In genomic region chr13:33146843-33147611, GRCh38 we compare ENCODE assay signal across 1 cellular context.
A peak's percentile ranks its signal among the peaks of the same experiment; 100 is the strongest.
TF ChIP-seq lines count a peak whose summit lies in the region.

No MANE protein-coding gene starts in this region.

TF ChIP-seq in GM12878, 131 proteins besides CTCF, POLR2A, EP300 and RAD21 (continued from another document and continues in another):
- TF ChIP-seq ZNF687 (IDR thresholded peaks at IDR 0.05) (peak; percentile 99), DPF2 (IDR thresholded peaks at IDR 0.05) (peak; percentile 99), MEF2B (IDR thresholded peaks at IDR 0.05; ENCODE audit: partially characterized antibody, poor library complexity, severe bottlenecking) (peak; percentile 95), MEF2A (IDR thresholded peaks at IDR 0.05; ENCODE audit: insufficient read depth, low read depth, low read length) (peak; percentile 94), STAT1 (conservative IDR thresholded peaks at IDR 0.05) (0 out of 2 replicates have a peak, but pooled peaks have one; percentile 16), SUPT20H (IDR thresholded peaks at IDR 0.05; ENCODE audit: borderline replicate concordance, control insufficient read depth, low read depth, low read length) (no peak), EED (IDR thresholded peaks at IDR 0.05; ENCODE audit: low read depth) (peak; percentile 98), NFXL1 (IDR thresholded peaks at IDR 0.05; ENCODE audit: borderline replicate concordance) (no peak), YY1 (IDR thresholded peaks at IDR 0.05; ENCODE audit: low read depth, low read length) (peak; percentile 58; the same call in 1 of the 2 replicates), KDM1A (IDR thresholded peaks at IDR 0.05; ENCODE audit: borderline replicate concordance) (no peak), CEBPB (IDR thresholded peaks at IDR 0.05; ENCODE audit: borderline replicate concordance in 1 of 2, low read depth in 2 of 2, low read length in 2 of 2) (peak in 1 of 2 experiments; percentile 86; a peak in 1 of 4 replicates), ZNF622 (IDR thresholded peaks at IDR 0.05) (no peak), BCL3 (IDR thresholded peaks at IDR 0.05; ENCODE audit: borderline replicate concordance, insufficient read depth, low read depth, low read length, poor library complexity, severe bottlenecking) (peak; percentile 100), RELA (IDR thresholded peaks at IDR 0.05; ENCODE audit: borderline replicate concordance, partially characterized antibody) (peak; percentile 100), SIX5 (IDR thresholded peaks at IDR 0.05; ENCODE audit: low read depth, low read length, severe bottlenecking) (no peak), ESRRA (IDR thresholded peaks at IDR 0.05; ENCODE audit: low read length) (0 out of 2 replicates have a peak, but pooled peaks have one; percentile 47), NBN (IDR thresholded peaks at IDR 0.05) (peak; percentile 84), IRF3 (IDR thresholded peaks at IDR 0.05) (no peak), SMC3 (IDR thresholded peaks at IDR 0.05; ENCODE audit: borderline replicate concordance, low read length) (peak; percentile 15; the same call in 1 of the 2 replicates), E4F1 (IDR thresholded peaks at IDR 0.05; ENCODE audit: borderline replicate concordance, partially characterized antibody) (no peak), MYC (IDR thresholded peaks at IDR 0.05; ENCODE audit: insufficient read depth, insufficient read length, insufficient replicate concordance, low read length, severe bottlenecking) (no peak), POLR2AphosphoS5 (IDR thresholded peaks at IDR 0.05; ENCODE audit: low read length) (peak; percentile 90), ZNF24 (IDR thresholded peaks at IDR 0.05) (peak; percentile 89), BHLHE40 (IDR thresholded peaks at IDR 0.05; ENCODE audit: borderline replicate concordance in 1 of 2, low read depth in 2 of 2, low read length in 1 of 2) (peak; percentile 68 to 79), EGR1 (IDR thresholded peaks at IDR 0.05; ENCODE audit: borderline replicate concordance in 1 of 2, low read depth in 2 of 2, low read length in 2 of 2) (no peak), BCLAF1 (IDR thresholded peaks at IDR 0.05) (no peak), CEBPZ (IDR thresholded peaks at IDR 0.05; ENCODE audit: low read depth, low read length) (no peak), CHD1 (IDR thresholded peaks at IDR 0.05; ENCODE audit: low read depth, low read length) (0 out of 2 replicates have a peak, but pooled peaks have one; percentile 76), CBX3 (IDR thresholded peaks at IDR 0.05; ENCODE audit: borderline replicate concordance, low read depth) (no peak), IRF4 (IDR thresholded peaks at IDR 0.05; ENCODE audit: low read depth, low read length) (peak; percentile 100), IKZF1 (conservative IDR thresholded peaks at IDR 0.05) (peak; percentile 99), GABPA (IDR thresholded peaks at IDR 0.05; ENCODE audit: low read depth) (peak; percentile 60), ZNF274 (IDR thresholded peaks at IDR 0.05; ENCODE audit: insufficient read depth, insufficient read length) (no peak), CUX1 (IDR thresholded peaks at IDR 0.05; ENCODE audit: insufficient replicate concordance, low read depth, low read length) (peak; percentile 89)
